Comparison of ENCODE assay signal across 9 cellular contexts in genomic region chr2:186862869-186863709, GRCh38. TPM values are rescaled to one million over a fixed set of nuclear protein-coding genes. Genes with fewer than 3 reads are reported as not detected.
A peak's percentile ranks its signal among the peaks of the same experiment; 100 is the strongest.
DNase-seq lines count a peak whose midpoint lies in the region; ATAC-seq, FAIRE-seq and TF ChIP-seq lines count a peak whose summit lies in the region.
"Had no signal": no experiment of that assay in that cellular context is flagged by ENCODE, and none has a peak within 500 bp of the region (broad histone marks: within the 10 kb centered on the region; RNA-seq: fewer than 3 reads in every experiment).

No MANE protein-coding gene starts in this region.

- no peaks in the 10 kb centered on the region for H3K9me3 ChIP-seq in GM12878 (replicated peaks; ENCODE audit: control insufficient read depth, insufficient read depth, low read length)
- no peaks in the 10 kb centered on the region for H3K9me3 ChIP-seq in CD4-positive, alpha-beta memory T cell (ENCODE audit: control insufficient read depth in 1 of 2, low read length in 2 of 2)

- H3K4me2 ChIP-seq in GM23338, result no peak overlapping the region
- no peak overlapping the region for H3K4me2 ChIP-seq in GM12878 (ENCODE audit: control insufficient read depth, insufficient read depth)

- BruUV-seq in GM12878 (replicated peaks; lab: Mats Ljungman, UMichigan), result no TSS peak

- no peak overlapping the region for H3K9ac ChIP-seq in GM12878 (ENCODE audit: control insufficient read depth, insufficient read depth, low read length)

- no peak overlapping the region for H3K4me3 Mint-ChIP-seq in GM23338
- no peak overlapping the region for H3K4me3 Mint-ChIP-seq in CD4-positive, alpha-beta memory T cell

- no peaks in the 10 kb centered on the region for H3K36me3 Mint-ChIP-seq in GM23338 (ENCODE audit: low read depth)
- no peaks in the 10 kb centered on the region for H3K36me3 Mint-ChIP-seq in CD4-positive, alpha-beta memory T cell

- TF ChIP-seq POLR2A in GM12878 (IDR thresholded peaks at IDR 0.05; ENCODE audit: low read depth, low read length), result no peak

- H3K27me3 ChIP-seq in GM23338 (ENCODE audit: insufficient read depth), result no peaks in the 10 kb centered on the region
- no peaks in the 10 kb centered on the region for H3K27me3 ChIP-seq in GM12878 (replicated peaks in 1 of 2; ENCODE audit: control insufficient read depth in 2 of 2, insufficient read depth in 2 of 2, low read length in 1 of 2)
- H3K27me3 ChIP-seq in kidney epithelial cell (ENCODE audit: control insufficient read depth, insufficient read depth, low read length), result no peaks in the 10 kb centered on the region
- H3K27me3 ChIP-seq in CD4-positive, alpha-beta memory T cell (ENCODE audit: insufficient read depth, low read length), result no peaks in the 10 kb centered on the region

- in situ Hi-C loops in GM12878 (cut with MboI), result loop anchor here (5.0 to 25.0 kb wide), 2 partner anchors 584 to 974 kb away; partner anchors contain the start of gene CALCRL

- FAIRE-seq in GM12878 (lab: Jason Lieb, UNC), result no peak

- H3K4me1 Mint-ChIP-seq in GM23338, result no peaks in the 10 kb centered on the region
- no peaks in the 10 kb centered on the region for H3K4me1 Mint-ChIP-seq in CD4-positive, alpha-beta memory T cell

- intact Hi-C loops in GM12878 (cut with micrococcal nuclease; ENCODE audit: unreplicated experiment), result loop anchor here (1.0 to 5.0 kb wide), 6 partner anchors 39 to 1649 kb away; no protein-coding TSS in a partner anchor
- intact Hi-C loops in CD4-positive, alpha-beta memory T cell (cut with micrococcal nuclease), result no loop called here

- RAD21 ChIA-PET in GM12878 (lab: Charles Lee; ENCODE audit: unreplicated experiment), result interaction anchor here (0.7 to 5.9 kb wide), 44 partner anchors 8 to 981 kb away, joined by 3 to 97 read pairs (median 4); partner anchors contain the start of gene CALCRL

- H2AFZ ChIP-seq in GM23338, result no peak overlapping the region
- H2AFZ ChIP-seq in GM12878 (ENCODE audit: control insufficient read depth, low read depth, low read length), result no peak overlapping the region

- H3F3A ChIP-seq in GM23338 (replicated peaks; ENCODE audit: low read depth), result no peaks in the 10 kb centered on the region

- TF ChIP-seq EP300 in GM12878 (IDR thresholded peaks at IDR 0.05; ENCODE audit: borderline replicate concordance in 1 of 2, control insufficient read depth in 1 of 2, low read depth in 2 of 2, low read length in 2 of 2), result no peak

- peak; percentile 45; the same call in 2 of the 3 replicates for ATAC-seq in GM23338
- ATAC-seq in GM12878, result peak; percentile 79

- H3K4me1 ChIP-seq in GM23338 (ENCODE audit: insufficient read depth) (no peaks in the 10 kb centered on the region), GM12878 (ENCODE audit: control insufficient read depth, insufficient read depth, low read length) (no peaks in the 10 kb centered on the region)
- no peaks in the 10 kb centered on the region for H3K4me1 ChIP-seq in CD4-positive, alpha-beta memory T cell (ENCODE audit: insufficient read depth, low read length)

- SMC1A ChIA-PET in GM12878 (lab: Charles Lee; ENCODE audit: uncharacterized antibody, unreplicated experiment), result interaction anchor here (0.5 to 3.3 kb wide), 45 partner anchors 8 to 717 kb away, joined by 3 to 58 read pairs (median 5); partner anchors contain the start of gene CALCRL

- peaks cover 2% of the 10 kb centered on the region for H3K27me3 Mint-ChIP-seq in GM23338 (ENCODE audit: insufficient read depth, low read depth, poor library complexity)
- peaks cover 0 to 2% of the 10 kb centered on the region in 2 donors for H3K27me3 Mint-ChIP-seq in CD4-positive, alpha-beta memory T cell

- no peak overlapping the region for H3K27ac ChIP-seq in GM23338 (ENCODE audit: low read depth)
- H3K27ac ChIP-seq in GM12878 (ENCODE audit: control insufficient read depth, insufficient read depth), result no peak overlapping the region
- H3K27ac ChIP-seq in CD4-positive, alpha-beta memory T cell (ENCODE audit: low read depth, low read length), result no peak overlapping the region

- CTCF ChIA-PET in GM12878 (lab: Yijun Ruan, JAX), result interaction anchor here (0.6 to 7.6 kb wide), 50 partner anchors 9 to 982 kb away, joined by 3 to 103 read pairs (median 4); partner anchors contain the start of genes CALCRL and ZSWIM2
- CTCF ChIA-PET in CD4-positive, alpha-beta memory T cell (lab: Charles Lee; ENCODE audit: partially characterized antibody), result no interaction called here

- no peaks in the 10 kb centered on the region; the same call in 1 of the 2 replicates for H3K9me2 ChIP-seq in GM23338 (ENCODE audit: insufficient read depth)

- TF ChIP-seq CTCF in GM23338 (conservative IDR thresholded peaks at IDR 0.05; ENCODE audit: low read depth in 2 of 2) (peak; percentile 76 to 93), GM12878 (IDR thresholded peaks at IDR 0.05 in 2 of 3, conservative IDR thresholded peaks at IDR 0.05 in 1 of 3; ENCODE audit: control insufficient read depth in 2 of 3, extremely low read depth in 1 of 3, insufficient read depth in 1 of 3, low read depth in 3 of 3, low read length in 3 of 3) (peak; percentile 35 to 77 (median 48); a peak in 4 of 6 replicates), kidney epithelial cell (IDR thresholded peaks at IDR 0.05; ENCODE audit: insufficient read depth, low read length, poor library complexity, severe bottlenecking) (peak; percentile 60)

- H3K4me3 ChIP-seq in GM23338 (no peak overlapping the region), GM12878 (no peak overlapping the region), kidney epithelial cell (ENCODE audit: low read depth, low read length) (no peak overlapping the region)
- no peak overlapping the region for H3K4me3 ChIP-seq in CD4-positive, alpha-beta memory T cell (ENCODE audit: low read length in 2 of 2)

- no peaks in the 10 kb centered on the region for H3K36me3 ChIP-seq in GM23338 (ENCODE audit: insufficient read depth)
- H3K36me3 ChIP-seq in GM12878 (ENCODE audit: control insufficient read depth in 2 of 2, insufficient read depth in 2 of 2, low read length in 1 of 2), result no peaks in the 10 kb centered on the region
- H3K36me3 ChIP-seq in kidney epithelial cell (ENCODE audit: control insufficient read depth, insufficient read depth, low read length), result no peaks in the 10 kb centered on the region
- H3K36me3 ChIP-seq in CD4-positive, alpha-beta memory T cell (ENCODE audit: insufficient read depth, low read length), result no peaks in the 10 kb centered on the region

- no peak overlapping the region for H3K27ac Mint-ChIP-seq in GM23338
- no peak overlapping the region for H3K27ac Mint-ChIP-seq in CD4-positive, alpha-beta memory T cell

- TF ChIP-seq RAD21 in GM12878 (IDR thresholded peaks at IDR 0.05; ENCODE audit: insufficient read depth, low read depth, low read length), result peak; percentile 91

- H3K79me2 ChIP-seq in GM23338 (replicated peaks; ENCODE audit: insufficient read depth) (no peaks in the 10 kb centered on the region), GM12878 (ENCODE audit: control insufficient read depth, insufficient read depth, low read length) (no peaks in the 10 kb centered on the region)

- no peaks in the 10 kb centered on the region for H3K9me3 Mint-ChIP-seq in GM23338
- H3K9me3 Mint-ChIP-seq in CD4-positive, alpha-beta memory T cell, result peaks cover 0 to 6% (median 0%) of the 10 kb centered on the region in 8 donors

- 0% methylated on average over 2 of the region's 2 CpGs for WGBS in GM12878 (ENCODE audit: insufficient coverage, insufficient replicate concordance, low lambda C conversion rate, missing lambda C conversion rate)

- DNase-seq in ELR (ENCODE audit: low read depth) (peak; percentile 65), GM23338 (ENCODE audit: low spot score) (peak; percentile 59), NCI-H1105 (lab: John Stamatoyannopoulos, UW) (peak; percentile 12), GM12878 (ENCODE audit: low read depth, low spot score) (no peak), kidney epithelial cell (ENCODE audit: low read depth) (no peak)
- no peak for DNase-seq in CD4-positive, alpha-beta memory T cell
- no peak for DNase-seq in stimulated activated CD4-positive, alpha-beta T cell treated with anti-CD3 and anti-CD28 coated beads, Interleukin-15, amount 100 ng/mL, for 24 hours
- no peak for DNase-seq in activated CD4-positive, CD25-positive, alpha-beta regulatory T cell treated with anti-CD3 and anti-CD28 coated beads, Interleukin-2, amount 50 U/mL, for 72 hours

- no peaks in the 10 kb centered on the region for H4K20me1 ChIP-seq in GM23338 (replicated peaks; ENCODE audit: insufficient read depth)
- H4K20me1 ChIP-seq in GM12878 (ENCODE audit: control insufficient read depth, insufficient read depth), result no peaks in the 10 kb centered on the region

- POLR2A ChIA-PET in GM12878 (lab: Charles Lee), result interaction anchor here (1.1 kb wide), 1 partner anchor 585 kb away, joined by 6 read pairs; the partner anchor contains the start of gene CALCRL
- POLR2A ChIA-PET in CD4-positive, alpha-beta memory T cell (lab: Charles Lee; ENCODE audit: partially characterized antibody), result no interaction called here

TF ChIP-seq in GM23338, 12 proteins besides CTCF, POLR2A, EP300 and RAD21 (continues in another document):
- TF ChIP-seq ZNF331 (CRISPR knock-in tag; IDR thresholded peaks at IDR 0.05; ENCODE audit: low read depth), result no peak
- TF ChIP-seq CREB1 (CRISPR knock-in tag; IDR thresholded peaks at IDR 0.05; ENCODE audit: low read depth), result no peak

RNA-seq across cellular contexts. Expression of gene ZSWIM2, which starts 14.1 kb away (rescaled TPM):
- not detected in 2 replicates for total RNA-seq in GM23338 (2014; rRNA removed; shearing (Covaris generic))
- polyA plus RNA-seq in GM23338 (2016; fragmentation: Nextera tagmentation; extraction: Ambion mirVana) (not detected in 2 replicates), GM12878 (2011; rRNA removed) (not detected in 2 replicates), GM12878 (2014; fragmentation: Illumina TruSeq; extraction: Trizol) (not detected in 2 replicates), GM12878 (2014; fragmentation: Nextera tagmentation; extraction: Ambion mirVana) (not detected), GM12878 (2014; rRNA removed) (not detected in 2 replicates), GM12878 (2016; fragmentation: Nextera tagmentation; extraction: Ambion mirVana) (not detected)
- not detected in 2 replicates for total RNA-seq in GM12878 (2013; cell fraction: nucleolus; rRNA removed)
- total RNA-seq in GM12878 (2014; rRNA removed) (not detected in 2 replicates), GM12878 (2014; rRNA removed; fragmentation: Illumina TruSeq; extraction: Trizol) (not detected in 2 replicates), GM12878 (2021) (not detected in 2 replicates), kidney epithelial cell (not detected in 2 replicates)
- not detected for polyA plus RNA-seq in GM12878 (2011; ENCODE audit: low read depth)
- not detected in 2 replicates for polyA plus RNA-seq in GM12878 (2011; cell fraction: cytosol; rRNA removed)
- polyA plus RNA-seq in GM12878 (2011; cell fraction: nucleus; rRNA removed), result not detected in 2 replicates
- not detected in 2 replicates for polyA plus RNA-seq in GM12878 (2012)
- not detected in 2 replicates for polyA minus RNA-seq in GM12878 (2011; rRNA and poly(A)+ RNA removed)
- not detected in 2 replicates for polyA minus RNA-seq in GM12878 (2011; cell fraction: cytosol; rRNA and poly(A)+ RNA removed)
- not detected in 2 replicates for polyA minus RNA-seq in GM12878 (2011; cell fraction: nucleus; rRNA and poly(A)+ RNA removed)
- total RNA-seq in CD4-positive, alpha-beta memory T cell, result not detected
- polyA plus RNA-seq in CD4-positive, alpha-beta memory T cell, result not detected
- total RNA-seq: T-helper 1 cell treated with Interleukin-12 subunit alpha and Interleukin-12 subunit beta and Interleukin-4 antibody, amounts not matched to agents 30 ng/mL and 1 ng/mL, for 36 hours had no signal

Comparison
In these comparisons a context has a peak if more than half of its experiments do, and no peak if none do; other contexts are left out.
1. DNase-seq: peak in ELR (single experiment), GM23338 (single experiment) and NCI-H1105 (single experiment); none in GM12878 (single experiment), kidney epithelial cell (single experiment), CD4-positive, alpha-beta memory T cell (0 of 5), stimulated activated CD4-positive, alpha-beta T cell treated with anti-CD3 and anti-CD28 coated beads, Interleukin-15, amount 100 ng/mL, for 24 hours (single experiment) and activated CD4-positive, CD25-positive, alpha-beta regulatory T cell treated with anti-CD3 and anti-CD28 coated beads, Interleukin-2, amount 50 U/mL, for 72 hours (single experiment).
2. Peak in every context shown above with its lines, with median percentiles within 50 percentile points of each other: CTCF ChIP-seq.